In the genomic region with DNA sequence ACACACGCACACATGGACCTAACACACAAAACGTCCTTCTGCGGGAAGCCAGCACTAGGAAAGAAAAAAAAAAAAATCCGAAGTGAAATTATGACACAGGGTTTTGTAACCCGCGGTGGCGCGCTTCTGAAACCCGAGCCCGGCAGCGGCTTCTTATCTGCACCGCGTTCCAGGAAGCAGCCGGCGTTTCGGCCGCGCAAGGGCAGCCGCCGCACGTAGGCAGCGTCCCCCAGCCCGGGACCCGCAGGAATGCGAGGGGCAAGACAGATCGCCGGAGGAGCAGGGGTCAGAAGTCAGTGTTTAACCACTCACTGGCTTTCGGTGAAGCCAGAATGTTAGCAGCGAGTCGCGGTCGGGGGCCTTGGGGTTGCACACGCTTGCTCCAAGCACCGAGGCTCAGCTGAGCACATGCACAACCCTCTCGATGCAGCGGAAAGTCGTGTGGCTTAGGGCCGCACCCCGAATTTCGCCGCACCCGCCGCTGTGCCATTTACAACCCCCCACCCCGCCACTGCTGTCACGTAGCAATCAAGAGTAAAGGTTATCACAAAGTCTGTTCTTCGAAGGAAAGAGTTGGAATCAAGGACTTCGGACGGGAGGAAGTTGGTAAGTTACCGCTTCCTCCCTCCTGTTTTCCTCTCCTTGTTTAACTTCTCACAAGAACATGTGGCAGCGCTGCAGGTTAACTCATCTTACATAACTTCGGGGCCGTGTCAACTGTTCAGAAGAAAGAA, we compare ENCODE assay signal across 8 cellular contexts.
DNase-seq lines count a peak whose midpoint lies in the region; ATAC-seq and TF ChIP-seq lines count a peak whose summit lies in the region.

No MANE protein-coding gene starts in this region.

- TF ChIP-seq CTCF in AG09319 (IDR thresholded peaks at IDR 0.05; ENCODE audit: low read depth, low read length) (no peak), fibroblast of the aortic adventitia (IDR thresholded peaks at IDR 0.05; ENCODE audit: insufficient read depth, low read length) (no peak), nephron progenitor cell (IDR thresholded peaks at IDR 0.05) (no peak)

- H3K36me3 Mint-ChIP-seq in nephron progenitor cell (ENCODE audit: low read depth), result peaks cover 4% of the 10 kb centered on the region

- H3K9me3 Mint-ChIP-seq in nephron progenitor cell, result peaks cover 10% of the 10 kb centered on the region

- ATAC-seq in GM19035 (IDR thresholded peaks at IDR 0.05; ENCODE audit: unreplicated experiment) (peak; percentile 73), HG03442 (IDR thresholded peaks at IDR 0.05; ENCODE audit: unreplicated experiment) (peak; percentile 42)
- ATAC-seq in stimulated activated naive CD8-positive, alpha-beta T cell treated with anti-CD3 and anti-CD28 coated beads, Interleukin-15, Interleukin-2, amounts not matched to agents 100 U/mL and 50 U/mL, for 24 hours, result peak; percentile 67

- peak overlapping the region; percentile 57 for H3K4me3 ChIP-seq in fibroblast of the aortic adventitia (ENCODE audit: low read depth, low read length)

- no peaks in the 10 kb centered on the region for H3K27me3 Mint-ChIP-seq in nephron progenitor cell (ENCODE audit: low read depth, poor library complexity)

- peak overlapping the region; percentile 79 for H3K4me3 Mint-ChIP-seq in nephron progenitor cell

- H3K4me1 Mint-ChIP-seq in nephron progenitor cell, result peaks cover 79% of the 10 kb centered on the region

- H3K27ac Mint-ChIP-seq in nephron progenitor cell, result peak overlapping the region; percentile 99

- DNase-seq in AG09319 (ENCODE audit: extremely low read depth, low read depth) (peak; percentile 85), RKO (ENCODE audit: low spot score) (peak; percentile 88), fibroblast of the aortic adventitia (ENCODE audit: low read depth) (peak; percentile 96), nephron progenitor cell (peak; percentile 88)
- DNase-seq in activated T-helper 9 cell treated with anti-CD3 and anti-CD28 coated beads, Interleukin-2, amount 50 U/mL, for 16 hours (ENCODE audit: low read depth), result peak; percentile 70
- DNase-seq in stimulated activated naive CD8-positive, alpha-beta T cell treated with anti-CD3 and anti-CD28 coated beads, Interleukin-15, Interleukin-2, amounts not matched to agents 100 U/mL and 50 U/mL, for 24 hours, result peak; percentile 91

Comparison
In these comparisons a context has a peak if more than half of its experiments do, and no peak if none do; other contexts are left out.
1. Peak in every context shown above with its lines: DNase-seq, ATAC-seq and H3K4me3 ChIP-seq.